19 cellular contexts compared by ENCODE assay signal in genomic region chr2:32735370-32735769, GRCh38.
DNase-seq lines count a peak whose midpoint lies in the region; ATAC-seq, FAIRE-seq and TF ChIP-seq lines count a peak whose summit lies in the region.
"Had no signal": no experiment of that assay in that cellular context is flagged by ENCODE, and none has a peak within 500 bp of the region (broad histone marks: within the 10 kb centered on the region; RNA-seq: fewer than 3 reads in every experiment).

No MANE protein-coding gene starts in this region.

- H3K79me1 ChIP-seq in IMR-90 (ENCODE audit: low read depth in 1 of 2, low read length in 2 of 2): peaks cover 0 to 4% of the 10 kb centered on the region in 2 experiments; a peak in 1 of 4 replicates

- H3K27me3 ChIP-seq in IMR-90 (ENCODE audit: control insufficient read depth, insufficient read depth, low read length): no peaks in the 10 kb centered on the region
- no peaks in the 10 kb centered on the region for H3K27me3 ChIP-seq in SK-N-SH (ENCODE audit: insufficient read depth)
- no peaks in the 10 kb centered on the region for H3K27me3 ChIP-seq in astrocyte (ENCODE audit: insufficient read depth, low read length)
- no peaks in the 10 kb centered on the region for H3K27me3 ChIP-seq in ovary
- H3K27me3 ChIP-seq: BE2C had no signal

- DNase-seq in IMR-90 (peak; percentile 48), SK-N-SH (no peak), astrocyte (ENCODE audit: low read depth) (peak; percentile 52), fibroblast of villous mesenchyme (ENCODE audit: low read depth) (peak; percentile 41), NCI-H1694 treated with DMSO at 0.1 percent for 48 hours (lab: John Stamatoyannopoulos, UW) (no peak), ovary (no peak)
- DNase-seq in activated CD4-positive, alpha-beta T cell treated with anti-CD3 and anti-CD28 coated beads for 36 hours: no peak
- DNase-seq: BE2C; CD4-positive, alpha-beta memory T cell; COR-L47; DND-41; GDM1 had no signal

- no TSS peak for BruUV-seq in IMR-90 (replicated peaks; lab: Mats Ljungman, UMichigan)

- H3K36me3 ChIP-seq in IMR-90 (ENCODE audit: control insufficient read depth, insufficient read depth, low read length) (peaks cover 5% of the 10 kb centered on the region; the same call in 1 of the 2 replicates), SK-N-SH (replicated peaks in 1 of 2; ENCODE audit: control insufficient read depth in 1 of 2, insufficient read depth in 2 of 2, low read length in 1 of 2) (peaks cover 7 to 14% of the 10 kb centered on the region in 2 experiments), astrocyte (ENCODE audit: insufficient read depth, low read length) (peaks cover 14% of the 10 kb centered on the region), ovary (no peaks in the 10 kb centered on the region)
- H3K36me3 ChIP-seq: BE2C had no signal

- no peak overlapping the region for H4K5ac ChIP-seq in IMR-90 (ENCODE audit: low read depth, low read length)

- peaks cover 6% of the 10 kb centered on the region for H3K9me1 ChIP-seq in IMR-90 (ENCODE audit: insufficient read depth, low read length)

- dilution Hi-C loops in IMR-90 (cut with HindIII; ENCODE audit: low sequenced_read_pairs, unreplicated experiment): no loop called here

- no peak overlapping the region for H4K8ac ChIP-seq in IMR-90 (ENCODE audit: low read depth in 2 of 2, low read length in 2 of 2)

- H3K4me3 Mint-ChIP-seq in astrocyte (ENCODE audit: unreplicated experiment): no peak overlapping the region
- no peak overlapping the region for H3K4me3 Mint-ChIP-seq in activated CD4-positive, alpha-beta T cell treated with anti-CD3 and anti-CD28 coated beads for 36 hours
- H3K4me3 Mint-ChIP-seq: CD4-positive, alpha-beta memory T cell had no signal

- H3K9me3 Mint-ChIP-seq in astrocyte (ENCODE audit: unreplicated experiment): no peaks in the 10 kb centered on the region
- no peaks in the 10 kb centered on the region for H3K9me3 Mint-ChIP-seq in activated CD4-positive, alpha-beta T cell treated with anti-CD3 and anti-CD28 coated beads for 36 hours (ENCODE audit: low read depth)
- H3K9me3 Mint-ChIP-seq: CD4-positive, alpha-beta memory T cell had no signal

- H3K79me2 ChIP-seq in SK-N-SH (ENCODE audit: insufficient read depth) (no peaks in the 10 kb centered on the region), astrocyte (ENCODE audit: insufficient read depth, low read length) (no peaks in the 10 kb centered on the region)

- H3K9ac ChIP-seq in IMR-90 (ENCODE audit: low read depth, low read length) (no peak overlapping the region), SK-N-SH (no peak overlapping the region), astrocyte (ENCODE audit: low read length) (no peak overlapping the region)

- no peak overlapping the region for H2AFZ ChIP-seq in IMR-90 (replicated peaks; ENCODE audit: low read length, poor library complexity)
- no peak overlapping the region for H2AFZ ChIP-seq in SK-N-SH (ENCODE audit: low read depth)
- no peak overlapping the region for H2AFZ ChIP-seq in astrocyte (ENCODE audit: low read depth, low read length)

- in situ Hi-C loops in IMR-90 (cut with MboI; ENCODE audit: low sequenced_read_pairs): no loop called here

- H2BK15ac ChIP-seq in IMR-90 (ENCODE audit: low read depth, low read length): no peak overlapping the region

- intact Hi-C loops in IMR-90 (cut with micrococcal nuclease): loop anchor here (5.0 kb wide), 1 partner anchor 88 kb away; no protein-coding TSS in a partner anchor
- intact Hi-C loops in activated CD4-positive, alpha-beta T cell treated with anti-CD3 and anti-CD28 coated beads for 36 hours (cut with DNase I, micrococcal nuclease): no loop called here
- intact Hi-C loops in ovary (cut with DNase I): no loop called here

- H3K23ac ChIP-seq in IMR-90 (ENCODE audit: low read depth, low read length): no peak overlapping the region

- no peak for TF ChIP-seq POLR2A in IMR-90 (IDR thresholded peaks at IDR 0.05; ENCODE audit: low read depth, low read length)
- TF ChIP-seq POLR2A in ovary (IDR thresholded peaks at IDR 0.05): no peak

- no peak overlapping the region for H3K56ac ChIP-seq in IMR-90 (ENCODE audit: extremely low read depth, insufficient read depth, low read length)

- H2AK9ac ChIP-seq in IMR-90 (replicated peaks; ENCODE audit: low read depth, low read length, poor library complexity): no peak overlapping the region

- peaks cover 4% of the 10 kb centered on the region for H3K36me3 Mint-ChIP-seq in astrocyte (ENCODE audit: low read depth, unreplicated experiment)
- H3K36me3 Mint-ChIP-seq in activated CD4-positive, alpha-beta T cell treated with anti-CD3 and anti-CD28 coated beads for 36 hours (ENCODE audit: low read depth): peaks cover 23% of the 10 kb centered on the region

- H3K4me1 ChIP-seq in IMR-90 (ENCODE audit: control insufficient read depth, insufficient read depth, low read length) (no peaks in the 10 kb centered on the region), SK-N-SH (ENCODE audit: control insufficient read depth in 1 of 2, insufficient read depth in 2 of 2, low read depth in 1 of 2, low read length in 1 of 2) (peaks cover 3 to 19% of the 10 kb centered on the region in 2 experiments; a peak in 3 of 4 replicates), astrocyte (ENCODE audit: insufficient read depth, low read length) (no peaks in the 10 kb centered on the region), ovary (ENCODE audit: insufficient read depth) (no peaks in the 10 kb centered on the region)
- H3K4me1 ChIP-seq: A549 had no signal

- H2BK120ac ChIP-seq in IMR-90 (ENCODE audit: low read depth, low read length): no peak overlapping the region

- POLR2A ChIA-PET in IMR-90 (lab: Charles Lee; ENCODE audit: unreplicated experiment): no interaction called here
- POLR2A ChIA-PET in SK-N-SH (lab: Yijun Ruan, JAX): no interaction called here
- POLR2A ChIA-PET in activated CD4-positive, alpha-beta T cell treated with anti-CD3 and anti-CD28 coated beads for 36 hours (lab: Charles Lee): interaction anchor here (0.6 kb wide), 1 partner anchor 12 kb away, joined by 3 read pairs; no protein-coding TSS in a partner anchor

- TF ChIP-seq RAD21 in IMR-90 (IDR thresholded peaks at IDR 0.05; ENCODE audit: low read length) (no peak), SK-N-SH (IDR thresholded peaks at IDR 0.05; ENCODE audit: low read length) (no peak)

- no peak overlapping the region for H3K18ac ChIP-seq in IMR-90 (ENCODE audit: low read depth, low read length)

- peaks cover 15% of the 10 kb centered on the region for H3F3A ChIP-seq in SK-N-SH (replicated peaks; ENCODE audit: insufficient read depth)

- no peak for TF ChIP-seq CTCF in IMR-90 (conservative IDR thresholded peaks at IDR 0.05; ENCODE audit: low read depth, low read length)
- no peak for TF ChIP-seq CTCF in SK-N-SH (IDR thresholded peaks at IDR 0.05)
- no peak for TF ChIP-seq CTCF in astrocyte (IDR thresholded peaks at IDR 0.05; ENCODE audit: insufficient read depth, low read depth, low read length)
- TF ChIP-seq CTCF in fibroblast of villous mesenchyme (IDR thresholded peaks at IDR 0.05; ENCODE audit: insufficient read depth, low read depth, low read length): no peak
- no peak for TF ChIP-seq CTCF in ovary (IDR thresholded peaks at IDR 0.05)

- H4K91ac ChIP-seq in IMR-90 (ENCODE audit: insufficient read depth, low read depth, low read length): no peak overlapping the region

- H2BK5ac ChIP-seq in IMR-90 (ENCODE audit: low read depth, low read length, poor library complexity, severe bottlenecking): no peak overlapping the region

- no peak overlapping the region for H2BK20ac ChIP-seq in IMR-90 (ENCODE audit: low read depth, low read length)

- no peaks in the 10 kb centered on the region for H3K9me3 ChIP-seq in IMR-90 (ENCODE audit: control insufficient read depth, insufficient read depth, low read length)
- H3K9me3 ChIP-seq in SK-N-SH: no peaks in the 10 kb centered on the region
- H3K9me3 ChIP-seq in astrocyte (ENCODE audit: insufficient read depth, low read depth, low read length): no peaks in the 10 kb centered on the region
- no peaks in the 10 kb centered on the region for H3K9me3 ChIP-seq in ovary
- H3K9me3 ChIP-seq: A549, BE2C had no signal

- H4K20me1 ChIP-seq in IMR-90 (ENCODE audit: insufficient read depth, low read length) (no peaks in the 10 kb centered on the region), SK-N-SH (ENCODE audit: insufficient read depth) (no peaks in the 10 kb centered on the region), astrocyte (ENCODE audit: insufficient read depth, low read length) (peaks cover 4% of the 10 kb centered on the region)

- H3K27ac Mint-ChIP-seq in astrocyte (ENCODE audit: unreplicated experiment): no peak overlapping the region
- no peak overlapping the region for H3K27ac Mint-ChIP-seq in activated CD4-positive, alpha-beta T cell treated with anti-CD3 and anti-CD28 coated beads for 36 hours

- ATAC-seq in IMR-90 (ENCODE audit: low read depth): peak; percentile 46
- ATAC-seq in activated CD4-positive, alpha-beta T cell treated with anti-CD3 and anti-CD28 coated beads for 36 hours: no peak
- ATAC-seq: A549, HCT116 had no signal

- H3K4me1 Mint-ChIP-seq in astrocyte (ENCODE audit: low read depth, unreplicated experiment): peaks cover 7% of the 10 kb centered on the region
- no peaks in the 10 kb centered on the region for H3K4me1 Mint-ChIP-seq in activated CD4-positive, alpha-beta T cell treated with anti-CD3 and anti-CD28 coated beads for 36 hours

- FAIRE-seq in astrocyte (lab: Jason Lieb, UNC): peak; percentile 37
- FAIRE-seq: GM12892, GM19239, H1 had no signal

- H3K27ac ChIP-seq in IMR-90 (ENCODE audit: insufficient read depth, low read length) (no peak overlapping the region), SK-N-SH (ENCODE audit: low read depth in 2 of 2, low read length in 1 of 2) (no peak overlapping the region; a peak in 1 of 4 replicates), astrocyte (ENCODE audit: low read depth, low read length) (no peak overlapping the region), ovary (no peak overlapping the region)
- H3K27ac ChIP-seq: A549, C4-2B, HL-60 had no signal

- H3K4me3 ChIP-seq in IMR-90 (ENCODE audit: insufficient read depth, low read depth, low read length): no peak overlapping the region
- no peak overlapping the region for H3K4me3 ChIP-seq in SK-N-SH (ENCODE audit: low read depth in 2 of 2, low read length in 1 of 2)
- H3K4me3 ChIP-seq in astrocyte (ENCODE audit: insufficient read depth, low read depth, low read length): no peak overlapping the region
- H3K4me3 ChIP-seq in fibroblast of villous mesenchyme (ENCODE audit: low read depth, low read length): no peak overlapping the region
- no peak overlapping the region for H3K4me3 ChIP-seq in ovary
- H3K4me3 ChIP-seq: A549 had no signal

- TF ChIP-seq EP300 in SK-N-SH (IDR thresholded peaks at IDR 0.05; ENCODE audit: borderline replicate concordance in 1 of 2, low read depth in 1 of 2, low read length in 1 of 2): peak in 1 of 2 experiments; percentile 30; a peak in 1 of 4 replicates
- TF ChIP-seq EP300 in ovary (IDR thresholded peaks at IDR 0.05): no peak

- no peaks in the 10 kb centered on the region for H3K9me2 ChIP-seq in SK-N-SH

- no peaks in the 10 kb centered on the region for H3K27me3 Mint-ChIP-seq in astrocyte (ENCODE audit: low read depth, unreplicated experiment)
- no peaks in the 10 kb centered on the region for H3K27me3 Mint-ChIP-seq in activated CD4-positive, alpha-beta T cell treated with anti-CD3 and anti-CD28 coated beads for 36 hours
- H3K27me3 Mint-ChIP-seq: CD4-positive, alpha-beta memory T cell had no signal

- H3K4ac ChIP-seq in IMR-90 (ENCODE audit: low read depth, low read length): no peak overlapping the region

- H3K14ac ChIP-seq in IMR-90 (replicated peaks; ENCODE audit: low read depth, low read length): no peak overlapping the region

- CTCF ChIA-PET in IMR-90 (lab: Yijun Ruan, JAX) (interaction anchor here (1.0 kb wide), 1 partner anchor 13 kb away, joined by 3 read pairs; no protein-coding TSS in a partner anchor), SK-N-SH (lab: Yijun Ruan, JAX) (interaction anchor here (1.2 to 1.7 kb wide), 2 partner anchors 14 to 38 kb away, joined by 4 to 6 read pairs; no protein-coding TSS in a partner anchor)
- CTCF ChIA-PET in activated CD4-positive, alpha-beta T cell treated with anti-CD3 and anti-CD28 coated beads for 36 hours (lab: Charles Lee): interaction anchor here (0.6 to 1.3 kb wide), 3 partner anchors 14 to 323 kb away, joined by 3 read pairs; no protein-coding TSS in a partner anchor

- WGBS in IMR-90 (ENCODE audit: extremely low coverage in 2 of 2, insufficient read length in 1 of 2), 2 experiments: no CpG with 5 or more reads among the region's 1 CpG
- 66% methylated on average over 1 of the region's 1 CpG for WGBS in SK-N-SH (ENCODE audit: low lambda C conversion rate)
- 77 to 90% (median 79%) methylated on average over 1 of the region's 1 CpG for WGBS in ovary, 3 donors

- no peak overlapping the region for H2AK5ac ChIP-seq in IMR-90 (ENCODE audit: low read depth, low read length)

- H3K4me2 ChIP-seq in IMR-90 (ENCODE audit: low read depth, low read length) (no peak overlapping the region), SK-N-SH (no peak overlapping the region), astrocyte (ENCODE audit: low read length) (no peak overlapping the region)
- H3K4me2 ChIP-seq: A549 had no signal

Comparison
In these comparisons a context has a peak if more than half of its experiments do, and no peak if none do; other contexts are left out.
1. DNase-seq: peak in IMR-90 (single experiment), astrocyte (single experiment) and fibroblast of villous mesenchyme (single experiment); none in SK-N-SH (single experiment), NCI-H1694 treated with DMSO at 0.1 percent for 48 hours (single experiment), activated CD4-positive, alpha-beta T cell treated with anti-CD3 and anti-CD28 coated beads for 36 hours (single experiment) and ovary (0 of 5).